ENCODE assay signal across 1 cellular context in the genomic region with DNA sequence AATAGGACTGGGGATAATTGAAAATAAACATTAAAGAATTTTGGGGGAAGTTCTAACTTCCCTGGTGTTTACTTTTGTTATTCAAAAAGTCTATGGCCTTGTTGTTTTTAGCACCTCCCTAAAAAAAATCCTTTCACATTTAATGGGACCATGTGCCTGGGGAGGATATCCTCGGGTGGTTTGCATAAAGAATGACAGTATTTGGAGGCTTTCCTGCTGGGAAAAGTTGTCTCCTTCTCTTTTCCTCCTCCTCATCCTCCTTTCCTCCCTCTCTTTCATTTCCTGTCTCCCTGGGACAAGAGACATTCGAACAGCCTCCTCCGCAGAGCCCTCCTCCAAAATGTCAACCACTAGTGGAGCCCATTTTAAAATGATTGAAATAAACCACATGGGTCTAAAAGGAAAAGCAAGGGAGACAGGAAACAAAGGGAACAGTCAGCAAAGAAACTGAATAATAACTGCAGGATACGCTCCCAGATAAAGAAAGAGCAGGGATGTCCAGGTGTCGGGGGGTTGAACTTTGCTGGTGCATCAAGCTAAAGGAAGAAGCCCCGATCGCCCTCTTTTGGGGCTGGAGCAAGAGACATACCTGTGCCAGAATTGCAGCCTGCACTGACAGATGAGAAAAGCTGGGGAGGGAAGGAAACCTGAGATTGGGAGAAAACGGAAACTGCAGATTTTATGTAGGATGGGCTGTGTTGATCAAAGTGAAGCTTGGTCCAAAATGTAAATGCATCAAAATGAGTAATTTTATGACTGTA.
TF ChIP-seq lines count a peak whose summit lies in the region.

No MANE protein-coding gene starts in this region.

TF ChIP-seq in GM23338, 12 proteins besides CTCF, POLR2A, EP300 and RAD21:
- TF ChIP-seq, protein P1, sequence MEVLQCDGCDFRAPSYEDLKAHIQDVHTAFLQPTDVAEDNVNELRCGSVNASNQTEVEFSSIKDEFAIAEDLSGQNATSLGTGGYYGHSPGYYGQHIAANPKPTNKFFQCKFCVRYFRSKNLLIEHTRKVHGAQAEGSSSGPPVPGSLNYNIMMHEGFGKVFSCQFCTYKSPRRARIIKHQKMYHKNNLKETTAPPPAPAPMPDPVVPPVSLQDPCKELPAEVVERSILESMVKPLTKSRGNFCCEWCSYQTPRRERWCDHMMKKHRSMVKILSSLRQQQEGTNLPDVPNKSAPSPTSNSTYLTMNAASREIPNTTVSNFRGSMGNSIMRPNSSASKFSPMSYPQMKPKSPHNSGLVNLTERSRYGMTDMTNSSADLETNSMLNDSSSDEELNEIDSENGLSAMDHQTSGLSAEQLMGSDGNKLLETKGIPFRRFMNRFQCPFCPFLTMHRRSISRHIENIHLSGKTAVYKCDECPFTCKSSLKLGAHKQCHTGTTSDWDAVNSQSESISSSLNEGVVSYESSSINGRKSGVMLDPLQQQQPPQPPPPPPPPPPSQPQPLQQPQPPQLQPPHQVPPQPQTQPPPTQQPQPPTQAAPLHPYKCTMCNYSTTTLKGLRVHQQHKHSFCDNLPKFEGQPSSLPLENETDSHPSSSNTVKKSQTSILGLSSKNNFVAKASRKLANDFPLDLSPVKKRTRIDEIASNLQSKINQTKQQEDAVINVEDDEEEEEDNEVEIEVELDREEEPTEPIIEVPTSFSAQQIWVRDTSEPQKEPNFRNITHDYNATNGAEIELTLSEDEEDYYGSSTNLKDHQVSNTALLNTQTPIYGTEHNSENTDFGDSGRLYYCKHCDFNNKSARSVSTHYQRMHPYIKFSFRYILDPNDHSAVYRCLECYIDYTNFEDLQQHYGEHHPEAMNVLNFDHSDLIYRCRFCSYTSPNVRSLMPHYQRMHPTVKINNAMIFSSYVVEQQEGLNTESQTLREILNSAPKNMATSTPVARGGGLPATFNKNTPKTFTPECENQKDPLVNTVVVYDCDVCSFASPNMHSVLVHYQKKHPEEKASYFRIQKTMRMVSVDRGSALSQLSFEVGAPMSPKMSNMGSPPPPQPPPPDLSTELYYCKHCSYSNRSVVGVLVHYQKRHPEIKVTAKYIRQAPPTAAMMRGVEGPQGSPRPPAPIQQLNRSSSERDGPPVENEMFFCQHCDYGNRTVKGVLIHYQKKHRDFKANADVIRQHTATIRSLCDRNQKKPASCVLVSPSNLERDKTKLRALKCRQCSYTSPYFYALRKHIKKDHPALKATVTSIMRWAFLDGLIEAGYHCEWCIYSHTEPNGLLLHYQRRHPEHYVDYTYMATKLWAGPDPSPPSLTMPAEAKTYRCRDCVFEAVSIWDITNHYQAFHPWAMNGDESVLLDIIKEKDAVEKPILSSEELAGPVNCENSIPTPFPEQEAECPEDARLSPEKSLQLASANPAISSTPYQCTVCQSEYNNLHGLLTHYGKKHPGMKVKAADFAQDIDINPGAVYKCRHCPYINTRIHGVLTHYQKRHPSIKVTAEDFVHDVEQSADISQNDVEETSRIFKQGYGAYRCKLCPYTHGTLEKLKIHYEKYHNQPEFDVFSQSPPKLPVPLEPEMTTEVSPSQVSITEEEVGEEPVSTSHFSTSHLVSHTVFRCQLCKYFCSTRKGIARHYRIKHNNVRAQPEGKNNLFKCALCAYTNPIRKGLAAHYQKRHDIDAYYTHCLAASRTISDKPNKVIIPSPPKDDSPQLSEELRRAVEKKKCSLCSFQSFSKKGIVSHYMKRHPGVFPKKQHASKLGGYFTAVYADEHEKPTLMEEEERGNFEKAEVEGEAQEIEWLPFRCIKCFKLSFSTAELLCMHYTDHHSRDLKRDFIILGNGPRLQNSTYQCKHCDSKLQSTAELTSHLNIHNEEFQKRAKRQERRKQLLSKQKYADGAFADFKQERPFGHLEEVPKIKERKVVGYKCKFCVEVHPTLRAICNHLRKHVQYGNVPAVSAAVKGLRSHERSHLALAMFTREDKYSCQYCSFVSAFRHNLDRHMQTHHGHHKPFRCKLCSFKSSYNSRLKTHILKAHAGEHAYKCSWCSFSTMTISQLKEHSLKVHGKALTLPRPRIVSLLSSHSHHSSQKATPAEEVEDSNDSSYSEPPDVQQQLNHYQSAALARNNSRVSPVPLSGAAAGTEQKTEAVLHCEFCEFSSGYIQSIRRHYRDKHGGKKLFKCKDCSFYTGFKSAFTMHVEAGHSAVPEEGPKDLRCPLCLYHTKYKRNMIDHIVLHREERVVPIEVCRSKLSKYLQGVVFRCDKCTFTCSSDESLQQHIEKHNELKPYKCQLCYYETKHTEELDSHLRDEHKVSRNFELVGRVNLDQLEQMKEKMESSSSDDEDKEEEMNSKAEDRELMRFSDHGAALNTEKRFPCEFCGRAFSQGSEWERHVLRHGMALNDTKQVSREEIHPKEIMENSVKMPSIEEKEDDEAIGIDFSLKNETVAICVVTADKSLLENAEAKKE (CRISPR knock-in tag; IDR thresholded peaks at IDR 0.05) = no peak
- TF ChIP-seq ZNF331 (CRISPR knock-in tag; IDR thresholded peaks at IDR 0.05; ENCODE audit: low read depth) = no peak
- no peak for TF ChIP-seq JUNB (IDR thresholded peaks at IDR 0.05; ENCODE audit: unreplicated experiment)
